ENCODE assay signal across 8 cellular contexts in the genomic region with DNA sequence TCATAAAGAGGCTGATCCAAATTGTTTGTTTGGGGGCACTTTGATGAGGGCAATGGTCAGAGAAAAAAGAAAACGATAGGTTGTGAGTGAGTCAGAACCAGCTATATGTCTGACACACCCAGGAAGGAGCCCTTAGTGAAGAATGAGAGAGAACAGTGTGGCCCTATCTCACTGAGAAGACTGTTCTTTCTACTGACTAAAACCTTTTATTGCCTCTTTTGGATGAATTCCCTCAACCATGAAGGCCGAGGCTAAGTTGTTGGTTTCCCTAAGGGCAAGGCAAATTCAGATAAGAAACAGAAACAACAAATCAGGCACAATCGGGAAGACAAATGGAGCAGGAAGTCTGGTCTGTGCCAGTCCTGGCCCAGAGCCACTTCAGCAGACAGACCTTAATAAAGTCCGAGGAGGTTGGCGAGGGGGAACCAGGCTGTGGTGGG.
A peak's percentile ranks its signal among the peaks of the same experiment; 100 is the strongest.
DNase-seq lines count a peak whose midpoint lies in the region; ATAC-seq lines count a peak whose summit lies in the region.

No MANE protein-coding gene starts in this region.

- peak in 1 of 2 donors; percentile 25 for DNase-seq in activated T-cell treated with anti-CD3 and anti-CD28 coated beads, Interleukin-2, amount 50 U/mL, for 72 hours
- no peak for DNase-seq in activated T-cell treated with anti-CD3 and anti-CD28 coated beads for 4 hours
- no peak for DNase-seq in activated naive CD4-positive, alpha-beta T cell treated with anti-CD3 and anti-CD28 coated beads, Interleukin-2, amount 50 U/mL, for 72 hours (ENCODE audit: low spot score in 2 of 2)
- DNase-seq in iris pigment epithelial cell (ENCODE audit: low read depth), result peak; percentile 57
- DNase-seq in NCI-H2196 treated with DMSO at 0.1 percent for 48 hours (lab: John Stamatoyannopoulos, UW; ENCODE audit: unreplicated experiment), result no peak
- no peak for DNase-seq in activated CD4-positive, alpha-beta T cell treated with anti-CD3 and anti-CD28 coated beads for 4 hours

- peak overlapping the region; percentile 70 to 81 for H3K4me3 Mint-ChIP-seq in activated T-cell treated with anti-CD3 and anti-CD28 coated beads, Interleukin-2, amount 50 U/mL, for 72 hours
- peak overlapping the region; percentile 58 for H3K4me3 Mint-ChIP-seq in stimulated activated naive CD8-positive, alpha-beta T cell treated with anti-CD3 and anti-CD28 coated beads, Interleukin-15, Interleukin-2, amounts not matched to agents 100 ng/mL and 50 ng/mL, for 24 hours

- no peaks in the 10 kb centered on the region for H3K27me3 Mint-ChIP-seq in activated T-cell treated with anti-CD3 and anti-CD28 coated beads, Interleukin-2, amount 50 U/mL, for 72 hours (ENCODE audit: low read depth)
- no peaks in the 10 kb centered on the region for H3K27me3 Mint-ChIP-seq in stimulated activated naive CD8-positive, alpha-beta T cell treated with anti-CD3 and anti-CD28 coated beads, Interleukin-15, Interleukin-2, amounts not matched to agents 100 ng/mL and 50 ng/mL, for 24 hours

- no peaks in the 10 kb centered on the region for H3K9me3 Mint-ChIP-seq in activated T-cell treated with anti-CD3 and anti-CD28 coated beads, Interleukin-2, amount 50 U/mL, for 72 hours
- no peaks in the 10 kb centered on the region for H3K9me3 Mint-ChIP-seq in activated naive CD4-positive, alpha-beta T cell treated with anti-CD3 and anti-CD28 coated beads, Interleukin-2, amount 50 U/mL, for 72 hours
- no peaks in the 10 kb centered on the region for H3K9me3 Mint-ChIP-seq in stimulated activated naive CD8-positive, alpha-beta T cell treated with anti-CD3 and anti-CD28 coated beads, Interleukin-15, Interleukin-2, amounts not matched to agents 100 ng/mL and 50 ng/mL, for 24 hours

- peak overlapping the region; percentile 97 for H3K27ac Mint-ChIP-seq in activated T-cell treated with anti-CD3 and anti-CD28 coated beads, Interleukin-2, amount 50 U/mL, for 72 hours
- peak overlapping the region; percentile 75 to 99 for H3K27ac Mint-ChIP-seq in activated naive CD4-positive, alpha-beta T cell treated with anti-CD3 and anti-CD28 coated beads, Interleukin-2, amount 50 U/mL, for 72 hours
- peak overlapping the region; percentile 95 for H3K27ac Mint-ChIP-seq in stimulated activated naive CD8-positive, alpha-beta T cell treated with anti-CD3 and anti-CD28 coated beads, Interleukin-15, Interleukin-2, amounts not matched to agents 100 ng/mL and 50 ng/mL, for 24 hours

- H3K4me1 Mint-ChIP-seq in activated T-cell treated with anti-CD3 and anti-CD28 coated beads, Interleukin-2, amount 50 U/mL, for 72 hours (ENCODE audit: low read depth), result peaks cover 78% of the 10 kb centered on the region
- H3K4me1 Mint-ChIP-seq in stimulated activated naive CD8-positive, alpha-beta T cell treated with anti-CD3 and anti-CD28 coated beads, Interleukin-15, Interleukin-2, amounts not matched to agents 100 ng/mL and 50 ng/mL, for 24 hours (ENCODE audit: low read depth), result peaks cover 94% of the 10 kb centered on the region

- peak; percentile 79 to 83 for ATAC-seq in activated T-cell treated with anti-CD3 and anti-CD28 coated beads, Interleukin-2, amount 50 U/mL, for 72 hours (replicated peaks in 1 of 2)
- ATAC-seq in activated naive CD4-positive, alpha-beta T cell treated with anti-CD3 and anti-CD28 coated beads, Interleukin-2, amount 50 U/mL, for 72 hours, result peak; percentile 66 to 86
- no peak for ATAC-seq in GM18867 (IDR thresholded peaks at IDR 0.05; ENCODE audit: unreplicated experiment)

- peaks cover 22 to 56% of the 10 kb centered on the region in 2 donors for H3K36me3 Mint-ChIP-seq in activated T-cell treated with anti-CD3 and anti-CD28 coated beads, Interleukin-2, amount 50 U/mL, for 72 hours (ENCODE audit: insufficient read depth in 2 of 2)
- peaks cover 49 to 81% of the 10 kb centered on the region in 2 donors for H3K36me3 Mint-ChIP-seq in activated naive CD4-positive, alpha-beta T cell treated with anti-CD3 and anti-CD28 coated beads, Interleukin-2, amount 50 U/mL, for 72 hours
- peaks cover 89% of the 10 kb centered on the region for H3K36me3 Mint-ChIP-seq in stimulated activated naive CD8-positive, alpha-beta T cell treated with anti-CD3 and anti-CD28 coated beads, Interleukin-15, Interleukin-2, amounts not matched to agents 100 ng/mL and 50 ng/mL, for 24 hours (ENCODE audit: low read depth)
